1 cellular context compared by ENCODE assay signal in the genomic region with DNA sequence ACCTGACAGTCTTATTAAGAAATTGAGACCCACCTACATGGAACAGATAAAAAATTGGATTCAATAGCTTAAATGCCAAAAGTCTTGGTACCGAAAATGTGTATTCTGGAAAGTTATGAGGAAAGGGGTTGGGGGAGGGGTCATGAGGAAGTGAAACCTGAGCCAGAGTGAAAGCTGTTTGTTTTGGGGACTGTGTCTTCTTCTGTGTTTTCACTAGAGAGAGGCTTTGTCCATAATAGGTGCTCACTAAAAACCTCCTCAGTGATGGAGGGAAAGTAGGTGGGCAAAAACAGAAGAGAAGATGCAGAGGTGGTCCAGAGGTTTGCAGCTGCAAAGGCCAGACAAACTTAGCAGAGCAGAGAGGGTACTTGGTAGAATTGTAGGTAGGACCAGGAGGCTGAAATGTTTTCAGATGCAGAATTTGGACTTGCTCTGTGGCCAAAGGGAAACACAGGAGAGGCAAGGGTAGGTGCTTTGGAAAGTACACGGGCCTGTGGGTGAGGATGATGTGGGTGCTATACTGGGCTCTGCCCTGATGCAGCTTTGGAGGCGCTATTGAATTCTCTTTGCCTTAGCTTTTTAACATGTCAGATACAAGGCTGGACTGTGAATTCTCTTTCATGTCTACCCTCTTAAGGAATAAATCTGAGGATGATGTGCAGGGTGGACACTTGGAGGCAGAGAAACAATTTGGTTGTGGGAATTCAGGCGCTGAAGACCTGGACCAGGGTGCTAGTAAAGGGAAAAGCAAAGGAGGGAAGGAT.
A peak's percentile ranks its signal among the peaks of the same experiment; 100 is the strongest.
TF ChIP-seq lines count a peak whose summit lies in the region.

No MANE protein-coding gene starts in this region.

TF ChIP-seq in GM12878, 131 proteins besides CTCF, POLR2A, EP300 and RAD21 (continued from another document and continues in another):
- TF ChIP-seq, protein P1, sequence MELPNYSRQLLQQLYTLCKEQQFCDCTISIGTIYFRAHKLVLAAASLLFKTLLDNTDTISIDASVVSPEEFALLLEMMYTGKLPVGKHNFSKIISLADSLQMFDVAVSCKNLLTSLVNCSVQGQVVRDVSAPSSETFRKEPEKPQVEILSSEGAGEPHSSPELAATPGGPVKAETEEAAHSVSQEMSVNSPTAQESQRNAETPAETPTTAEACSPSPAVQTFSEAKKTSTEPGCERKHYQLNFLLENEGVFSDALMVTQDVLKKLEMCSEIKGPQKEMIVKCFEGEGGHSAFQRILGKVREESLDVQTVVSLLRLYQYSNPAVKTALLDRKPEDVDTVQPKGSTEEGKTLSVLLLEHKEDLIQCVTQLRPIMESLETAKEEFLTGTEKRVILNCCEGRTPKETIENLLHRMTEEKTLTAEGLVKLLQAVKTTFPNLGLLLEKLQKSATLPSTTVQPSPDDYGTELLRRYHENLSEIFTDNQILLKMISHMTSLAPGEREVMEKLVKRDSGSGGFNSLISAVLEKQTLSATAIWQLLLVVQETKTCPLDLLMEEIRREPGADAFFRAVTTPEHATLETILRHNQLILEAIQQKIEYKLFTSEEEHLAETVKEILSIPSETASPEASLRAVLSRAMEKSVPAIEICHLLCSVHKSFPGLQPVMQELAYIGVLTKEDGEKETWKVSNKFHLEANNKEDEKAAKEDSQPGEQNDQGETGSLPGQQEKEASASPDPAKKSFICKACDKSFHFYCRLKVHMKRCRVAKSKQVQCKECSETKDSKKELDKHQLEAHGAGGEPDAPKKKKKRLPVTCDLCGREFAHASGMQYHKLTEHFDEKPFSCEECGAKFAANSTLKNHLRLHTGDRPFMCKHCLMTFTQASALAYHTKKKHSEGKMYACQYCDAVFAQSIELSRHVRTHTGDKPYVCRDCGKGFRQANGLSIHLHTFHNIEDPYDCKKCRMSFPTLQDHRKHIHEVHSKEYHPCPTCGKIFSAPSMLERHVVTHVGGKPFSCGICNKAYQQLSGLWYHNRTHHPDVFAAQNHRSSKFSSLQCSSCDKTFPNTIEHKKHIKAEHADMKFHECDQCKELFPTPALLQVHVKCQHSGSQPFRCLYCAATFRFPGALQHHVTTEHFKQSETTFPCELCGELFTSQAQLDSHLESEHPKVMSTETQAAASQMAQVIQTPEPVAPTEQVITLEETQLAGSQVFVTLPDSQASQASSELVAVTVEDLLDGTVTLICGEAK (IDR thresholded peaks at IDR 0.05; ENCODE audit: borderline replicate concordance), result no peak
- TF ChIP-seq RELA (IDR thresholded peaks at IDR 0.05; ENCODE audit: borderline replicate concordance, partially characterized antibody) (no peak), KDM1A (IDR thresholded peaks at IDR 0.05; ENCODE audit: borderline replicate concordance) (no peak), TCF12 (IDR thresholded peaks at IDR 0.05; ENCODE audit: low read depth, low read length) (peak; percentile 23; the same call in 1 of the 2 replicates), BMI1 (IDR thresholded peaks at IDR 0.05; ENCODE audit: borderline replicate concordance) (no peak), NR2C2 (IDR thresholded peaks at IDR 0.05; ENCODE audit: borderline replicate concordance, control insufficient read depth, insufficient read length, low read depth) (no peak), ZSCAN29 (IDR thresholded peaks at IDR 0.05) (no peak), LARP7 (IDR thresholded peaks at IDR 0.05) (no peak), IKZF2 (IDR thresholded peaks at IDR 0.05) (peak; percentile 35 to 58; a peak in 3 of 4 replicates), ETV6 (conservative IDR thresholded peaks at IDR 0.05 in 1 of 2, IDR thresholded peaks at IDR 0.05 in 1 of 2; ENCODE audit: borderline replicate concordance in 1 of 2, low read depth in 1 of 2) (peak in 1 of 2 experiments; percentile 86; a peak in 2 of 4 replicates), SREBF1 (IDR thresholded peaks at IDR 0.05; ENCODE audit: low read length) (no peak), CBFB (IDR thresholded peaks at IDR 0.05; ENCODE audit: low read depth) (no peak), HDAC6 (IDR thresholded peaks at IDR 0.05; ENCODE audit: unreplicated experiment) (no peak), SUZ12 (IDR thresholded peaks at IDR 0.05; ENCODE audit: unreplicated experiment) (no peak), HCFC1 (IDR thresholded peaks at IDR 0.05; ENCODE audit: low read length) (no peak), TAF1 (IDR thresholded peaks at IDR 0.05; ENCODE audit: borderline replicate concordance, low read depth, low read length) (no peak), SREBF2 (IDR thresholded peaks at IDR 0.05; ENCODE audit: low read length) (no peak), RCOR1 (conservative IDR thresholded peaks at IDR 0.05; ENCODE audit: low read depth, low read length) (no peak), IKZF1 (conservative IDR thresholded peaks at IDR 0.05) (no peak), POLR2AphosphoS2 (IDR thresholded peaks at IDR 0.05; ENCODE audit: low read depth, low read length) (no peak)
- TF ChIP-seq, protein P2, sequence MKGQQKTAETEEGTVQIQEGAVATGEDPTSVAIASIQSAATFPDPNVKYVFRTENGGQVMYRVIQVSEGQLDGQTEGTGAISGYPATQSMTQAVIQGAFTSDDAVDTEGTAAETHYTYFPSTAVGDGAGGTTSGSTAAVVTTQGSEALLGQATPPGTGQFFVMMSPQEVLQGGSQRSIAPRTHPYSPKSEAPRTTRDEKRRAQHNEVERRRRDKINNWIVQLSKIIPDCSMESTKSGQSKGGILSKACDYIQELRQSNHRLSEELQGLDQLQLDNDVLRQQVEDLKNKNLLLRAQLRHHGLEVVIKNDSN (IDR thresholded peaks at IDR 0.05; ENCODE audit: borderline replicate concordance, extremely low read length, insufficient read depth, low read depth, low read length), result no peak
- TF ChIP-seq, protein P3, sequence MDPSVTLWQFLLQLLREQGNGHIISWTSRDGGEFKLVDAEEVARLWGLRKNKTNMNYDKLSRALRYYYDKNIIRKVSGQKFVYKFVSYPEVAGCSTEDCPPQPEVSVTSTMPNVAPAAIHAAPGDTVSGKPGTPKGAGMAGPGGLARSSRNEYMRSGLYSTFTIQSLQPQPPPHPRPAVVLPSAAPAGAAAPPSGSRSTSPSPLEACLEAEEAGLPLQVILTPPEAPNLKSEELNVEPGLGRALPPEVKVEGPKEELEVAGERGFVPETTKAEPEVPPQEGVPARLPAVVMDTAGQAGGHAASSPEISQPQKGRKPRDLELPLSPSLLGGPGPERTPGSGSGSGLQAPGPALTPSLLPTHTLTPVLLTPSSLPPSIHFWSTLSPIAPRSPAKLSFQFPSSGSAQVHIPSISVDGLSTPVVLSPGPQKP (IDR thresholded peaks at IDR 0.05; ENCODE audit: low read depth, low read length), result no peak
- TF ChIP-seq, protein P4, sequence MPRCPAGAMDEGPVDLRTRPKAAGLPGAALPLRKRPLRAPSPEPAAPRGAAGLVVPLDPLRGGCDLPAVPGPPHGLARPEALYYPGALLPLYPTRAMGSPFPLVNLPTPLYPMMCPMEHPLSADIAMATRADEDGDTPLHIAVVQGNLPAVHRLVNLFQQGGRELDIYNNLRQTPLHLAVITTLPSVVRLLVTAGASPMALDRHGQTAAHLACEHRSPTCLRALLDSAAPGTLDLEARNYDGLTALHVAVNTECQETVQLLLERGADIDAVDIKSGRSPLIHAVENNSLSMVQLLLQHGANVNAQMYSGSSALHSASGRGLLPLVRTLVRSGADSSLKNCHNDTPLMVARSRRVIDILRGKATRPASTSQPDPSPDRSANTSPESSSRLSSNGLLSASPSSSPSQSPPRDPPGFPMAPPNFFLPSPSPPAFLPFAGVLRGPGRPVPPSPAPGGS (IDR thresholded peaks at IDR 0.05; ENCODE audit: borderline replicate concordance, insufficient read depth, low read depth, low read length, poor library complexity, severe bottlenecking), result no peak
- TF ChIP-seq, protein P5, sequence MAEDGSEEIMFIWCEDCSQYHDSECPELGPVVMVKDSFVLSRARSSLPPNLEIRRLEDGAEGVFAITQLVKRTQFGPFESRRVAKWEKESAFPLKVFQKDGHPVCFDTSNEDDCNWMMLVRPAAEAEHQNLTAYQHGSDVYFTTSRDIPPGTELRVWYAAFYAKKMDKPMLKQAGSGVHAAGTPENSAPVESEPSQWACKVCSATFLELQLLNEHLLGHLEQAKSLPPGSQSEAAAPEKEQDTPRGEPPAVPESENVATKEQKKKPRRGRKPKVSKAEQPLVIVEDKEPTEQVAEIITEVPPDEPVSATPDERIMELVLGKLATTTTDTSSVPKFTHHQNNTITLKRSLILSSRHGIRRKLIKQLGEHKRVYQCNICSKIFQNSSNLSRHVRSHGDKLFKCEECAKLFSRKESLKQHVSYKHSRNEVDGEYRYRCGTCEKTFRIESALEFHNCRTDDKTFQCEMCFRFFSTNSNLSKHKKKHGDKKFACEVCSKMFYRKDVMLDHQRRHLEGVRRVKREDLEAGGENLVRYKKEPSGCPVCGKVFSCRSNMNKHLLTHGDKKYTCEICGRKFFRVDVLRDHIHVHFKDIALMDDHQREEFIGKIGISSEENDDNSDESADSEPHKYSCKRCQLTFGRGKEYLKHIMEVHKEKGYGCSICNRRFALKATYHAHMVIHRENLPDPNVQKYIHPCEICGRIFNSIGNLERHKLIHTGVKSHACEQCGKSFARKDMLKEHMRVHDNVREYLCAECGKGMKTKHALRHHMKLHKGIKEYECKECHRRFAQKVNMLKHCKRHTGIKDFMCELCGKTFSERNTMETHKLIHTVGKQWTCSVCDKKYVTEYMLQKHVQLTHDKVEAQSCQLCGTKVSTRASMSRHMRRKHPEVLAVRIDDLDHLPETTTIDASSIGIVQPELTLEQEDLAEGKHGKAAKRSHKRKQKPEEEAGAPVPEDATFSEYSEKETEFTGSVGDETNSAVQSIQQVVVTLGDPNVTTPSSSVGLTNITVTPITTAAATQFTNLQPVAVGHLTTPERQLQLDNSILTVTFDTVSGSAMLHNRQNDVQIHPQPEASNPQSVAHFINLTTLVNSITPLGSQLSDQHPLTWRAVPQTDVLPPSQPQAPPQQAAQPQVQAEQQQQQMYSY (CRISPR knock-in tag; IDR thresholded peaks at IDR 0.05), result no peak
- TF ChIP-seq, protein P6, sequence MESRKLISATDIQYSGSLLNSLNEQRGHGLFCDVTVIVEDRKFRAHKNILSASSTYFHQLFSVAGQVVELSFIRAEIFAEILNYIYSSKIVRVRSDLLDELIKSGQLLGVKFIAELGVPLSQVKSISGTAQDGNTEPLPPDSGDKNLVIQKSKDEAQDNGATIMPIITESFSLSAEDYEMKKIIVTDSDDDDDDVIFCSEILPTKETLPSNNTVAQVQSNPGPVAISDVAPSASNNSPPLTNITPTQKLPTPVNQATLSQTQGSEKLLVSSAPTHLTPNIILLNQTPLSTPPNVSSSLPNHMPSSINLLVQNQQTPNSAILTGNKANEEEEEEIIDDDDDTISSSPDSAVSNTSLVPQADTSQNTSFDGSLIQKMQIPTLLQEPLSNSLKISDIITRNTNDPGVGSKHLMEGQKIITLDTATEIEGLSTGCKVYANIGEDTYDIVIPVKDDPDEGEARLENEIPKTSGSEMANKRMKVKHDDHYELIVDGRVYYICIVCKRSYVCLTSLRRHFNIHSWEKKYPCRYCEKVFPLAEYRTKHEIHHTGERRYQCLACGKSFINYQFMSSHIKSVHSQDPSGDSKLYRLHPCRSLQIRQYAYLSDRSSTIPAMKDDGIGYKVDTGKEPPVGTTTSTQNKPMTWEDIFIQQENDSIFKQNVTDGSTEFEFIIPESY (IDR thresholded peaks at IDR 0.05), result no peak
- TF ChIP-seq, protein P7, sequence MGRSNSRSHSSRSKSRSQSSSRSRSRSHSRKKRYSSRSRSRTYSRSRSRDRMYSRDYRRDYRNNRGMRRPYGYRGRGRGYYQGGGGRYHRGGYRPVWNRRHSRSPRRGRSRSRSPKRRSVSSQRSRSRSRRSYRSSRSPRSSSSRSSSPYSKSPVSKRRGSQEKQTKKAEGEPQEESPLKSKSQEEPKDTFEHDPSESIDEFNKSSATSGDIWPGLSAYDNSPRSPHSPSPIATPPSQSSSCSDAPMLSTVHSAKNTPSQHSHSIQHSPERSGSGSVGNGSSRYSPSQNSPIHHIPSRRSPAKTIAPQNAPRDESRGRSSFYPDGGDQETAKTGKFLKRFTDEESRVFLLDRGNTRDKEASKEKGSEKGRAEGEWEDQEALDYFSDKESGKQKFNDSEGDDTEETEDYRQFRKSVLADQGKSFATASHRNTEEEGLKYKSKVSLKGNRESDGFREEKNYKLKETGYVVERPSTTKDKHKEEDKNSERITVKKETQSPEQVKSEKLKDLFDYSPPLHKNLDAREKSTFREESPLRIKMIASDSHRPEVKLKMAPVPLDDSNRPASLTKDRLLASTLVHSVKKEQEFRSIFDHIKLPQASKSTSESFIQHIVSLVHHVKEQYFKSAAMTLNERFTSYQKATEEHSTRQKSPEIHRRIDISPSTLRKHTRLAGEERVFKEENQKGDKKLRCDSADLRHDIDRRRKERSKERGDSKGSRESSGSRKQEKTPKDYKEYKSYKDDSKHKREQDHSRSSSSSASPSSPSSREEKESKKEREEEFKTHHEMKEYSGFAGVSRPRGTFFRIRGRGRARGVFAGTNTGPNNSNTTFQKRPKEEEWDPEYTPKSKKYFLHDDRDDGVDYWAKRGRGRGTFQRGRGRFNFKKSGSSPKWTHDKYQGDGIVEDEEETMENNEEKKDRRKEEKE (IDR thresholded peaks at IDR 0.05), result no peak
- TF ChIP-seq, protein P8, sequence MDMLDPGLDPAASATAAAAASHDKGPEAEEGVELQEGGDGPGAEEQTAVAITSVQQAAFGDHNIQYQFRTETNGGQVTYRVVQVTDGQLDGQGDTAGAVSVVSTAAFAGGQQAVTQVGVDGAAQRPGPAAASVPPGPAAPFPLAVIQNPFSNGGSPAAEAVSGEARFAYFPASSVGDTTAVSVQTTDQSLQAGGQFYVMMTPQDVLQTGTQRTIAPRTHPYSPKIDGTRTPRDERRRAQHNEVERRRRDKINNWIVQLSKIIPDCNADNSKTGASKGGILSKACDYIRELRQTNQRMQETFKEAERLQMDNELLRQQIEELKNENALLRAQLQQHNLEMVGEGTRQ (IDR thresholded peaks at IDR 0.05; ENCODE audit: borderline replicate concordance, low read depth, low read length), result no peak
- TF ChIP-seq, protein P9, sequence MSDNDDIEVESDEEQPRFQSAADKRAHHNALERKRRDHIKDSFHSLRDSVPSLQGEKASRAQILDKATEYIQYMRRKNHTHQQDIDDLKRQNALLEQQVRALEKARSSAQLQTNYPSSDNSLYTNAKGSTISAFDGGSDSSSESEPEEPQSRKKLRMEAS (IDR thresholded peaks at IDR 0.05; ENCODE audit: low read depth, low read length), result no peak
- TF ChIP-seq, protein P10, sequence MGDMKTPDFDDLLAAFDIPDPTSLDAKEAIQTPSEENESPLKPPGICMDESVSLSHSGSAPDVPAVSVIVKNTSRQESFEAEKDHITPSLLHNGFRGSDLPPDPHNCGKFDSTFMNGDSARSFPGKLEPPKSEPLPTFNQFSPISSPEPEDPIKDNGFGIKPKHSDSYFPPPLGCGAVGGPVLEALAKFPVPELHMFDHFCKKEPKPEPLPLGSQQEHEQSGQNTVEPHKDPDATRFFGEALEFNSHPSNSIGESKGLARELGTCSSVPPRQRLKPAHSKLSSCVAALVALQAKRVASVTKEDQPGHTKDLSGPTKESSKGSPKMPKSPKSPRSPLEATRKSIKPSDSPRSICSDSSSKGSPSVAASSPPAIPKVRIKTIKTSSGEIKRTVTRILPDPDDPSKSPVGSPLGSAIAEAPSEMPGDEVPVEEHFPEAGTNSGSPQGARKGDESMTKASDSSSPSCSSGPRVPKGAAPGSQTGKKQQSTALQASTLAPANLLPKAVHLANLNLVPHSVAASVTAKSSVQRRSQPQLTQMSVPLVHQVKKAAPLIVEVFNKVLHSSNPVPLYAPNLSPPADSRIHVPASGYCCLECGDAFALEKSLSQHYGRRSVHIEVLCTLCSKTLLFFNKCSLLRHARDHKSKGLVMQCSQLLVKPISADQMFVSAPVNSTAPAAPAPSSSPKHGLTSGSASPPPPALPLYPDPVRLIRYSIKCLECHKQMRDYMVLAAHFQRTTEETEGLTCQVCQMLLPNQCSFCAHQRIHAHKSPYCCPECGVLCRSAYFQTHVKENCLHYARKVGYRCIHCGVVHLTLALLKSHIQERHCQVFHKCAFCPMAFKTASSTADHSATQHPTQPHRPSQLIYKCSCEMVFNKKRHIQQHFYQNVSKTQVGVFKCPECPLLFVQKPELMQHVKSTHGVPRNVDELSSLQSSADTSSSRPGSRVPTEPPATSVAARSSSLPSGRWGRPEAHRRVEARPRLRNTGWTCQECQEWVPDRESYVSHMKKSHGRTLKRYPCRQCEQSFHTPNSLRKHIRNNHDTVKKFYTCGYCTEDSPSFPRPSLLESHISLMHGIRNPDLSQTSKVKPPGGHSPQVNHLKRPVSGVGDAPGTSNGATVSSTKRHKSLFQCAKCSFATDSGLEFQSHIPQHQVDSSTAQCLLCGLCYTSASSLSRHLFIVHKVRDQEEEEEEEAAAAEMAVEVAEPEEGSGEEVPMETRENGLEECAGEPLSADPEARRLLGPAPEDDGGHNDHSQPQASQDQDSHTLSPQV (IDR thresholded peaks at IDR 0.05), result no peak
